28 cellular contexts compared by ENCODE assay signal in genomic region chr16:27768651-27769270, GRCh38.
DNase-seq lines count a peak whose midpoint lies in the region; ATAC-seq and TF ChIP-seq lines count a peak whose summit lies in the region.
"Had no signal": no experiment of that assay in that cellular context is flagged by ENCODE, and none has a peak within 500 bp of the region (broad histone marks: within the 10 kb centered on the region; RNA-seq: fewer than 3 reads in every experiment).

No MANE protein-coding gene starts in this region.

- no peak overlapping the region for H4K8ac ChIP-seq in mesendoderm (ENCODE audit: low read depth, low read length)

- no peaks in the 10 kb centered on the region for H3K9me3 Mint-ChIP-seq in naive thymus-derived CD4-positive, alpha-beta T cell
- H3K9me3 Mint-ChIP-seq: activated CD4-positive, alpha-beta memory T cell treated with anti-CD3 and anti-CD28 coated beads, Interleukin-2, amount 10 ng/mL, durations not matched to agents 7 days and 5 days; activated naive CD4-positive, alpha-beta T cell treated with anti-CD3 and anti-CD28 coated beads for 36 hours had no signal

- no peak overlapping the region for H4K5ac ChIP-seq in mesendoderm (ENCODE audit: low read length)

- H2AK5ac ChIP-seq in mesendoderm (ENCODE audit: low read length) = no peak overlapping the region

- CTCF ChIA-PET in naive thymus-derived CD4-positive, alpha-beta T cell (lab: Charles Lee) = no interaction called here

- H3K4ac ChIP-seq in mesendoderm (ENCODE audit: low read depth, low read length) = no peak overlapping the region

- H3K4me2 ChIP-seq in osteoblast (ENCODE audit: insufficient read depth, low read length) (no peak overlapping the region), mesendoderm (ENCODE audit: low read length) (no peak overlapping the region)

- H3K18ac ChIP-seq in mesendoderm (ENCODE audit: low read length) = no peak overlapping the region

- no peak overlapping the region for H3K9ac ChIP-seq in mesendoderm (ENCODE audit: low read length)

- H3K27me3 Mint-ChIP-seq in naive thymus-derived CD4-positive, alpha-beta T cell = no peaks in the 10 kb centered on the region
- H3K27me3 Mint-ChIP-seq: activated CD4-positive, alpha-beta memory T cell treated with anti-CD3 and anti-CD28 coated beads, Interleukin-2, amount 10 ng/mL, durations not matched to agents 7 days and 5 days had no signal

- H2BK15ac ChIP-seq in mesendoderm (replicated peaks; ENCODE audit: low read depth) = no peak overlapping the region

- H3K9me3 ChIP-seq in osteoblast (ENCODE audit: low read depth, low read length) = no peaks in the 10 kb centered on the region
- H3K9me3 ChIP-seq in naive thymus-derived CD4-positive, alpha-beta T cell (ENCODE audit: control insufficient read depth in 2 of 3, low read length in 3 of 3) = no peaks in the 10 kb centered on the region
- H3K9me3 ChIP-seq: BE2C, Peyer's patch, SJCRH30 had no signal

- no peak overlapping the region for H3K4me3 Mint-ChIP-seq in naive thymus-derived CD4-positive, alpha-beta T cell
- H3K4me3 Mint-ChIP-seq: activated CD4-positive, alpha-beta memory T cell treated with anti-CD3 and anti-CD28 coated beads, Interleukin-2, amount 10 ng/mL, durations not matched to agents 7 days and 5 days; activated naive CD4-positive, alpha-beta T cell treated with anti-CD3 and anti-CD28 coated beads for 36 hours; nephron progenitor cell had no signal

- H4K20me1 ChIP-seq in osteoblast (ENCODE audit: insufficient read depth, low read length) = no peaks in the 10 kb centered on the region

- H3K4me1 Mint-ChIP-seq in naive thymus-derived CD4-positive, alpha-beta T cell = no peaks in the 10 kb centered on the region
- H3K4me1 Mint-ChIP-seq: activated CD4-positive, alpha-beta memory T cell treated with anti-CD3 and anti-CD28 coated beads, Interleukin-2, amount 10 ng/mL, durations not matched to agents 7 days and 5 days had no signal

- intact Hi-C loops in naive thymus-derived CD4-positive, alpha-beta T cell (cut with micrococcal nuclease) = no loop called here

- H3K36me3 Mint-ChIP-seq in naive thymus-derived CD4-positive, alpha-beta T cell = peaks cover under 1 to 45% (median 17%) of the 10 kb centered on the region in 5 donors

- H3K27me3 ChIP-seq in osteoblast (ENCODE audit: insufficient read depth, low read length) (no peaks in the 10 kb centered on the region), mesendoderm (ENCODE audit: insufficient read depth, low read length, poor library complexity) (no peaks in the 10 kb centered on the region)
- H3K27me3 ChIP-seq in naive thymus-derived CD4-positive, alpha-beta T cell (ENCODE audit: control insufficient read depth in 2 of 2, insufficient read depth in 2 of 2, low read length in 2 of 2) = no peaks in the 10 kb centered on the region
- H3K27me3 ChIP-seq: BE2C, breast epithelium, Peyer's patch, SJCRH30 had no signal

- ATAC-seq in naive thymus-derived CD4-positive, alpha-beta T cell = no peak

- POLR2A ChIA-PET in naive thymus-derived CD4-positive, alpha-beta T cell (lab: Charles Lee) = no interaction called here

- no peak for TF ChIP-seq CTCF in osteoblast (IDR thresholded peaks at IDR 0.05; ENCODE audit: extremely low read depth, low read depth, low read length)

- no CpG with 5 or more reads among the region's 8 CpGs for WGBS in mesendoderm (ENCODE audit: extremely low coverage, insufficient coverage, low lambda C conversion rate)

- no peak overlapping the region for H3K4me3 ChIP-seq in osteoblast (ENCODE audit: insufficient read depth, low read length)
- no peak overlapping the region for H3K4me3 ChIP-seq in mesendoderm (ENCODE audit: low read length)
- H3K4me3 ChIP-seq in naive thymus-derived CD4-positive, alpha-beta T cell (ENCODE audit: low read length) = no peak overlapping the region
- H3K4me3 ChIP-seq: breast epithelium, coronary artery, Peyer's patch, SJCRH30, skin epidermis had no signal

- no peak overlapping the region for H3K23ac ChIP-seq in mesendoderm (ENCODE audit: low read length)

- H3K36me3 ChIP-seq in osteoblast (ENCODE audit: insufficient read depth, low read length) = peaks cover 9% of the 10 kb centered on the region
- no peaks in the 10 kb centered on the region for H3K36me3 ChIP-seq in mesendoderm (ENCODE audit: control insufficient read depth, insufficient read depth, low read length)
- H3K36me3 ChIP-seq in naive thymus-derived CD4-positive, alpha-beta T cell (ENCODE audit: control insufficient read depth in 2 of 3, insufficient read depth in 3 of 3, low read length in 3 of 3) = peaks cover 0 to 56% (median 0%) of the 10 kb centered on the region in 3 experiments
- H3K36me3 ChIP-seq: BE2C, breast epithelium, SJCRH30 had no signal

- no peak overlapping the region for H2AFZ ChIP-seq in osteoblast (ENCODE audit: low read length)

- DNase-seq in DMS 273 (lab: John Stamatoyannopoulos, UW; ENCODE audit: unreplicated experiment) (peak; percentile 84), M059J (ENCODE audit: low read depth) (peak; percentile 43), cerebellum (ENCODE audit: low spot score) (peak; percentile 54), osteoblast (ENCODE audit: insufficient read length, low spot score, missing footprints) (peak; percentile 57), mesendoderm (no peak), D341Med (ENCODE audit: low spot score) (no peak)
- no peak for DNase-seq in naive thymus-derived CD4-positive, alpha-beta T cell
- DNase-seq: ACHN; activated CD4-positive, alpha-beta memory T cell treated with anti-CD3 and anti-CD28 coated beads, Interleukin-2, amount 10 ng/mL, durations not matched to agents 7 days and 5 days; activated CD8-positive, alpha-beta memory T cell treated with anti-CD3 and anti-CD28 coated beads, Interleukin-2, amount 50 U/mL, for 4 hours; activated naive CD4-positive, alpha-beta T cell treated with anti-CD3 and anti-CD28 coated beads for 36 hours; BE2C; DMS53; effector CD8-positive, alpha-beta T cell; H7; KG1; midbrain; MM.1S; NCI-H1417 treated with DMSO at 0.1 percent for 48 hours; NCI-H748 treated with DMSO at 0.1 percent for 48 hours; nephron progenitor cell; stimulated activated naive CD4-positive, alpha-beta T cell; SW 1271 had no signal

- H3K79me2 ChIP-seq in osteoblast (ENCODE audit: insufficient read depth, low read length) (no peaks in the 10 kb centered on the region), mesendoderm (ENCODE audit: control insufficient read depth, insufficient read depth, low read length) (no peaks in the 10 kb centered on the region)

- H3K27ac ChIP-seq in osteoblast (ENCODE audit: low read depth, low read length) (no peak overlapping the region), mesendoderm (ENCODE audit: low read depth, low read length) (no peak overlapping the region)
- H3K27ac ChIP-seq in naive thymus-derived CD4-positive, alpha-beta T cell (ENCODE audit: low read depth, low read length) = no peak overlapping the region
- H3K27ac ChIP-seq: coronary artery, Peyer's patch, SJCRH30, skin epidermis had no signal

- H2BK120ac ChIP-seq in mesendoderm (ENCODE audit: low read depth, low read length) = no peak overlapping the region

- no peaks in the 10 kb centered on the region for H3K79me1 ChIP-seq in mesendoderm (ENCODE audit: low read length)

- H3K4me1 ChIP-seq in osteoblast (ENCODE audit: insufficient read depth, low read length) (peaks cover 4% of the 10 kb centered on the region), mesendoderm (ENCODE audit: control insufficient read depth, low read depth, low read length) (no peaks in the 10 kb centered on the region)
- H3K4me1 ChIP-seq in naive thymus-derived CD4-positive, alpha-beta T cell (ENCODE audit: control insufficient read depth in 2 of 2, insufficient read depth in 2 of 2, low read length in 2 of 2) = no peaks in the 10 kb centered on the region
- H3K4me1 ChIP-seq: BE2C, breast epithelium, Peyer's patch, SJCRH30 had no signal

- no peak overlapping the region for H3K56ac ChIP-seq in mesendoderm (ENCODE audit: low read length)

- H3K27ac Mint-ChIP-seq in naive thymus-derived CD4-positive, alpha-beta T cell = no peak overlapping the region
- H3K27ac Mint-ChIP-seq: activated CD4-positive, alpha-beta memory T cell treated with anti-CD3 and anti-CD28 coated beads, Interleukin-2, amount 10 ng/mL, durations not matched to agents 7 days and 5 days; activated naive CD4-positive, alpha-beta T cell treated with anti-CD3 and anti-CD28 coated beads for 36 hours; nephron progenitor cell had no signal

- H2BK5ac ChIP-seq in mesendoderm (ENCODE audit: low read length) = no peak overlapping the region

Comparison
In these comparisons a context has a peak if more than half of its experiments do, and no peak if none do; other contexts are left out.
1. DNase-seq: peak in DMS 273 (single experiment), M059J (single experiment), cerebellum (single experiment) and osteoblast (single experiment); none in mesendoderm (single experiment), D341Med (single experiment) and naive thymus-derived CD4-positive, alpha-beta T cell (0 of 9).